8 cellular contexts compared by ENCODE assay signal in the genomic region with DNA sequence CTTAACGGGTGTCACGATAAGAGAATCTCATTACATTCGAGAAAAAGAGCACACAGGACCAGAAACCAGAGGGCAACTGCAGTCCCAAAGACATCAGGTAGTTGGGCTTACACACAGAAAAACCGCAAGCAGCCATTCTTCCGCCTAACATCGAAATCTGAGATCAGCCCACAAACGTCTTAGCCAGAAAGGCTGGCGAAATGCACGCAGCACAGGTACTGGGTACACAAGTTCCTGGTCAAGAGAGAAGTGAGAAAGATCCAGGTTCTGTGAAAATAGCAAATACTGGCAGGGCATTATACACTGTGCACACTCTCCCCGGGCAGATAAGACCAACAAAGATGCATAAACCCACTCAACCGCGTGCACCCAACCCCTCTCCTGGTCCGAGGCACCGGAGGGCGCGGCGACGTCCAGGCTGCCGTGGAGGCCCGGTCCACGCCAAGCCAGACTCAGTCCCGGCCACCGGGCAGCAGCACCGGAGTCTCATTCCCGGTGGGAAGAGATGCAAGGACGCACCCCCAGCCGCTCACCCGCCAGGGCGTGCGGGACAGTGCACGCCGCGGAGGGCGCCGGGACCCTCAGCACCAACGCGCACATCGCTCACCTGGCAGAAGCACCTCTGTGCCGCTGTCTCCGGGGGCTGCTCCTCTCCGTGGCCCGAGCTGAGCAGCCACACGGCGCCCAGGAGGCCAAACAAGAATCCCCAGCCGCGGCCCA. TPM values are rescaled to one million over a fixed set of nuclear protein-coding genes. Genes with fewer than 3 reads are reported as not detected.
A peak's percentile ranks its signal among the peaks of the same experiment; 100 is the strongest.
DNase-seq lines count a peak whose midpoint lies in the region; ATAC-seq and TF ChIP-seq lines count a peak whose summit lies in the region.

No MANE protein-coding gene starts in this region.

- H3K27me3 Mint-ChIP-seq in activated CD8-positive, alpha-beta T cell treated with anti-CD3 and anti-CD28 coated beads for 36 hours, result no peaks in the 10 kb centered on the region
- H3K27me3 Mint-ChIP-seq in stimulated activated naive B cell treated with anti-CD40 and anti-IgM and Interleukin-4, amounts not matched to agents 10 μg/mL and 1 μg/mL and 100 μg/mL, for 72 hours, result no peaks in the 10 kb centered on the region

- POLR2A ChIA-PET in activated CD8-positive, alpha-beta T cell treated with anti-CD3 and anti-CD28 coated beads for 36 hours (lab: Charles Lee), result interaction anchor here (0.6 to 2.1 kb wide), 9 partner anchors 9 to 663 kb away, joined by 3 to 11 read pairs (median 3); no protein-coding TSS in a partner anchor

- TF ChIP-seq CTCF in activated CD8-positive, alpha-beta T cell treated with anti-CD3 and anti-CD28 coated beads for 36 hours (IDR thresholded peaks at IDR 0.05), result no peak
- TF ChIP-seq CTCF in epithelial cell of esophagus (IDR thresholded peaks at IDR 0.05; ENCODE audit: insufficient read depth, low read depth, low read length, missing control alignments), result no peak

- H3K4me3 Mint-ChIP-seq in activated CD8-positive, alpha-beta T cell treated with anti-CD3 and anti-CD28 coated beads for 36 hours, result peak overlapping the region; percentile 91
- peak overlapping the region; percentile 85 to 95 for H3K4me3 Mint-ChIP-seq in stimulated activated naive B cell treated with anti-CD40 and anti-IgM and Interleukin-4, amounts not matched to agents 10 μg/mL and 1 μg/mL and 100 μg/mL, for 72 hours

- ATAC-seq in GM18873 (IDR thresholded peaks at IDR 0.05; ENCODE audit: low FRiP score, unreplicated experiment), result peak; percentile 54
- peak; percentile 50 for ATAC-seq in HG03103 (IDR thresholded peaks at IDR 0.05; ENCODE audit: low read depth, unreplicated experiment)
- ATAC-seq in activated CD8-positive, alpha-beta T cell treated with anti-CD3 and anti-CD28 coated beads for 36 hours, result peak; percentile 45
- peak; percentile 69 to 76 for ATAC-seq in stimulated activated naive B cell treated with anti-CD40 and anti-IgM and Interleukin-4, amounts not matched to agents 10 μg/mL and 1 μg/mL and 100 μg/mL, for 72 hours (replicated peaks)

- CTCF ChIA-PET in activated CD8-positive, alpha-beta T cell treated with anti-CD3 and anti-CD28 coated beads for 36 hours (lab: Charles Lee), result interaction anchor here (1.3 to 1.6 kb wide), 2 partner anchors 13 to 60 kb away, joined by 4 to 5 read pairs; no protein-coding TSS in a partner anchor

- H3K27ac ChIP-seq in muscle layer of duodenum (ENCODE audit: low read length), result peak overlapping the region; percentile 73

- H3K36me3 Mint-ChIP-seq in activated CD8-positive, alpha-beta T cell treated with anti-CD3 and anti-CD28 coated beads for 36 hours (ENCODE audit: low read depth), result peaks cover 42% of the 10 kb centered on the region
- peaks cover 8 to 13% of the 10 kb centered on the region in 2 donors for H3K36me3 Mint-ChIP-seq in stimulated activated naive B cell treated with anti-CD40 and anti-IgM and Interleukin-4, amounts not matched to agents 10 μg/mL and 1 μg/mL and 100 μg/mL, for 72 hours

- no peaks in the 10 kb centered on the region for H3K9me3 ChIP-seq in muscle layer of duodenum (ENCODE audit: control insufficient read depth in 1 of 2, low read length in 2 of 2)

- no peaks in the 10 kb centered on the region for H3K27me3 ChIP-seq in muscle layer of duodenum (ENCODE audit: low read depth, low read length)

- H3K4me3 ChIP-seq in epithelial cell of esophagus (ENCODE audit: low read length) (peak overlapping the region; percentile 94), muscle layer of duodenum (ENCODE audit: low read depth in 1 of 2, low read length in 2 of 2) (peak overlapping the region; percentile 93 to 95)

- peaks cover 5 to 6% of the 10 kb centered on the region in 2 donors for H3K4me1 ChIP-seq in muscle layer of duodenum (ENCODE audit: control insufficient read depth in 1 of 2, insufficient read depth in 2 of 2, low read length in 2 of 2)

- H3K27ac Mint-ChIP-seq in activated CD8-positive, alpha-beta T cell treated with anti-CD3 and anti-CD28 coated beads for 36 hours, result peak overlapping the region; percentile 94
- H3K27ac Mint-ChIP-seq in stimulated activated naive B cell treated with anti-CD40 and anti-IgM and Interleukin-4, amounts not matched to agents 10 μg/mL and 1 μg/mL and 100 μg/mL, for 72 hours, result peak overlapping the region; percentile 96

- DNase-seq in AML-193 (lab: John Stamatoyannopoulos, UW), result peak; percentile 45 to 68
- DNase-seq in NCI-H748 treated with DMSO at 0.1 percent for 48 hours (lab: John Stamatoyannopoulos, UW), result peak; percentile 23
- DNase-seq in activated CD8-positive, alpha-beta T cell treated with anti-CD3 and anti-CD28 coated beads for 36 hours, result peak; percentile 81
- DNase-seq in epithelial cell of esophagus (ENCODE audit: low read depth), result peak; percentile 71
- DNase-seq in stimulated activated naive B cell treated with anti-CD40 and anti-IgM and Interleukin-4, amounts not matched to agents 10 μg/mL and 1 μg/mL and 100 μg/mL, for 72 hours, result peak; percentile 43

- intact Hi-C loops in activated CD8-positive, alpha-beta T cell treated with anti-CD3 and anti-CD28 coated beads for 36 hours (cut with micrococcal nuclease), result no loop called here

- H3K4me1 Mint-ChIP-seq in activated CD8-positive, alpha-beta T cell treated with anti-CD3 and anti-CD28 coated beads for 36 hours (ENCODE audit: low read depth), result peaks cover 38% of the 10 kb centered on the region
- peaks cover 15 to 57% of the 10 kb centered on the region in 2 donors for H3K4me1 Mint-ChIP-seq in stimulated activated naive B cell treated with anti-CD40 and anti-IgM and Interleukin-4, amounts not matched to agents 10 μg/mL and 1 μg/mL and 100 μg/mL, for 72 hours

- no peaks in the 10 kb centered on the region for H3K9me3 Mint-ChIP-seq in activated CD8-positive, alpha-beta T cell treated with anti-CD3 and anti-CD28 coated beads for 36 hours
- H3K9me3 Mint-ChIP-seq in stimulated activated naive B cell treated with anti-CD40 and anti-IgM and Interleukin-4, amounts not matched to agents 10 μg/mL and 1 μg/mL and 100 μg/mL, for 72 hours, result no peaks in the 10 kb centered on the region

- no peaks in the 10 kb centered on the region for H3K36me3 ChIP-seq in muscle layer of duodenum (ENCODE audit: control insufficient read depth in 1 of 2, insufficient read depth in 2 of 2, low read length in 2 of 2)

RNA-seq across cellular contexts. Expression of a gene that starts 0.4 kb away (rescaled TPM):
- 100 to 1,000 TPM; 187 to 202 TPM for total RNA-seq in activated CD8-positive, alpha-beta T cell treated with anti-CD3 and anti-CD28 coated beads for 36 hours

RNA-seq across cellular contexts. Expression of a gene that starts 12.1 kb away (rescaled TPM):
- total RNA-seq in activated CD8-positive, alpha-beta T cell treated with anti-CD3 and anti-CD28 coated beads for 36 hours, result 100 to 1,000 TPM; 104 to 105 TPM

RNA-seq across cellular contexts. Expression of a gene that starts 35.0 kb away (rescaled TPM):
- total RNA-seq in activated CD8-positive, alpha-beta T cell treated with anti-CD3 and anti-CD28 coated beads for 36 hours, result 10 to 100 TPM; 13.0 to 13.2 TPM

Comparison
In these comparisons a context has a peak if more than half of its experiments do, and no peak if none do; other contexts are left out.
1. Peak in every context shown above with its lines: DNase-seq, ATAC-seq, H3K4me3 ChIP-seq and H3K27ac ChIP-seq.
2. DNase-seq: peak in every context shown above with its lines; median percentile 81 in activated CD8-positive, alpha-beta T cell treated with anti-CD3 and anti-CD28 coated beads for 36 hours; 71 in epithelial cell of esophagus; 56 in AML-193; 43 in stimulated activated naive B cell treated with anti-CD40 and anti-IgM and Interleukin-4, amounts not matched to agents 10 μg/mL and 1 μg/mL and 100 μg/mL, for 72 hours; 23 in NCI-H748 treated with DMSO at 0.1 percent for 48 hours.